ENCODE assay signal across 8 cellular contexts in genomic region chr15:65916664-65917406, GRCh38. TPM values are rescaled to one million over a fixed set of nuclear protein-coding genes. Genes with fewer than 3 reads are reported as not detected.
DNase-seq lines count a peak whose midpoint lies in the region; ATAC-seq, FAIRE-seq and TF ChIP-seq lines count a peak whose summit lies in the region.

No MANE protein-coding gene starts in this region.

- H3K27ac Mint-ChIP-seq in CD4-positive, CD25-positive, alpha-beta regulatory T cell, result peak overlapping the region in 1 of 3 donors; percentile 83

- H3K9me3 Mint-ChIP-seq in CD4-positive, CD25-positive, alpha-beta regulatory T cell, result no peaks in the 10 kb centered on the region

- in situ Hi-C loops in Panc1 (cut with HindIII; ENCODE audit: low pct_unique_long_range_greater_than_20kb, low sequenced_read_pairs), result no loop called here

- intact Hi-C loops in Panc1 (cut with micrococcal nuclease; ENCODE audit: unreplicated experiment), result no loop called here

- no peaks in the 10 kb centered on the region for H3K9me3 ChIP-seq in CD4-positive, CD25-positive, alpha-beta regulatory T cell (ENCODE audit: control insufficient read depth in 2 of 2, low read length in 2 of 2)
- H3K9me3 ChIP-seq in Panc1 (ENCODE audit: control insufficient read depth, insufficient read depth, low read depth, low read length), result no peaks in the 10 kb centered on the region

- POLR2A ChIA-PET in Panc1 (lab: Charles Lee), result no interaction called here

- BruUV-seq in Panc1 (replicated peaks; lab: Mats Ljungman, UMichigan), result no TSS peak

- peak; percentile 48; the same call in 1 of the 2 replicates for TF ChIP-seq CTCF in Panc1 (IDR thresholded peaks at IDR 0.05)
- peak; percentile 65 for TF ChIP-seq CTCF in bronchial epithelial cell (IDR thresholded peaks at IDR 0.05; ENCODE audit: insufficient read depth, low read length, severe bottlenecking)

- no peaks in the 10 kb centered on the region for H3K27me3 ChIP-seq in CD4-positive, CD25-positive, alpha-beta regulatory T cell (ENCODE audit: control insufficient read depth, insufficient read depth, low read length)
- H3K27me3 ChIP-seq in Panc1 (ENCODE audit: control insufficient read depth, insufficient read depth, low read length), result no peaks in the 10 kb centered on the region
- no peaks in the 10 kb centered on the region for H3K27me3 ChIP-seq in bronchial epithelial cell (ENCODE audit: control insufficient read depth, insufficient read depth, low read length)

- H3K36me3 Mint-ChIP-seq in CD4-positive, CD25-positive, alpha-beta regulatory T cell, result peaks cover 1% of the 10 kb centered on the region

- peaks cover 0 to 11% (median 4%) of the 10 kb centered on the region in 4 donors for H3K4me1 Mint-ChIP-seq in CD4-positive, CD25-positive, alpha-beta regulatory T cell

- FAIRE-seq in bronchial epithelial cell (lab: Jason Lieb, UNC), result no peak

- DNase-seq in CD4-positive, CD25-positive, alpha-beta regulatory T cell, result no peak
- DNase-seq in Panc1 (ENCODE audit: low read depth, low spot score) (peak; percentile 13), bronchial epithelial cell (ENCODE audit: low read depth) (peak; percentile 28), kidney tubule cell (ENCODE audit: low spot score) (peak; percentile 76), activated gamma-delta T cell (lab: John Stamatoyannopoulos, UW) (no peak)
- DNase-seq in stimulated activated CD4-positive, alpha-beta T cell treated with anti-CD3 and anti-CD28 coated beads, Interleukin-4, amount 100 ng/mL, for 4 hours, result peak; percentile 10 to 14

- CTCF ChIA-PET in Panc1 (lab: Charles Lee), result interaction anchor here (0.6 to 1.5 kb wide), 3 partner anchors 12 to 108 kb away, joined by 3 to 5 read pairs (median 3); no protein-coding TSS in a partner anchor

- ATAC-seq in CD4-positive, CD25-positive, alpha-beta regulatory T cell (ENCODE audit: low read depth in 2 of 2), result peak; percentile 54 to 63
- ATAC-seq in GM18511 (IDR thresholded peaks at IDR 0.05; ENCODE audit: unreplicated experiment) (peak; percentile 67), HG02938 (IDR thresholded peaks at IDR 0.05; ENCODE audit: unreplicated experiment) (peak; percentile 52), Panc1 (peak; percentile 88)

- no peaks in the 10 kb centered on the region for H3K4me1 ChIP-seq in CD4-positive, CD25-positive, alpha-beta regulatory T cell (ENCODE audit: control insufficient read depth, insufficient read depth, low read length, poor library complexity, severe bottlenecking)
- H3K4me1 ChIP-seq in Panc1 (ENCODE audit: control insufficient read depth, insufficient read depth, low read length), result no peaks in the 10 kb centered on the region

- H3K4me3 ChIP-seq in CD4-positive, CD25-positive, alpha-beta regulatory T cell (ENCODE audit: low read depth, low read length), result no peak overlapping the region
- H3K4me3 ChIP-seq in Panc1 (ENCODE audit: low read depth in 2 of 2, low read length in 2 of 2) (no peak overlapping the region), bronchial epithelial cell (ENCODE audit: low read depth, low read length) (no peak overlapping the region)

- H3K4me3 Mint-ChIP-seq in CD4-positive, CD25-positive, alpha-beta regulatory T cell, result no peak overlapping the region

- H3K27me3 Mint-ChIP-seq in CD4-positive, CD25-positive, alpha-beta regulatory T cell, result no peaks in the 10 kb centered on the region

- H3K27ac ChIP-seq in CD4-positive, CD25-positive, alpha-beta regulatory T cell (ENCODE audit: insufficient read depth, low read length, poor library complexity, severe bottlenecking), result no peak overlapping the region
- H3K27ac ChIP-seq in Panc1 (ENCODE audit: low read length), result no peak overlapping the region

- no peaks in the 10 kb centered on the region for H3K36me3 ChIP-seq in CD4-positive, CD25-positive, alpha-beta regulatory T cell (ENCODE audit: control insufficient read depth, insufficient read depth, low read length)
- H3K36me3 ChIP-seq in Panc1 (ENCODE audit: control insufficient read depth, insufficient read depth, low read length), result no peaks in the 10 kb centered on the region
- no peaks in the 10 kb centered on the region for H3K36me3 ChIP-seq in bronchial epithelial cell (ENCODE audit: control insufficient read depth, insufficient read depth, low read length)

RNA-seq across cellular contexts. Expression of gene RAB11A, which starts 47.5 kb away (rescaled TPM):
- total RNA-seq in CD4-positive, CD25-positive, alpha-beta regulatory T cell, result 115 TPM
- 100 to 1,000 TPM; 229 to 330 (median 265) TPM for polyA plus RNA-seq in CD4-positive, CD25-positive, alpha-beta regulatory T cell
- total RNA-seq in Panc1 (2021; ENCODE audit: unreplicated experiment) (263 TPM), bronchial epithelial cell (167 and 195 TPM in 2 replicates)
- polyA plus RNA-seq in Panc1 (2012; ENCODE audit: insufficient read length), result 211 TPM

Comparison
In these comparisons a context has a peak if more than half of its experiments do, and no peak if none do; other contexts are left out.
1. DNase-seq: peak in Panc1 (single experiment), bronchial epithelial cell (single experiment), kidney tubule cell (single experiment) and stimulated activated CD4-positive, alpha-beta T cell treated with anti-CD3 and anti-CD28 coated beads, Interleukin-4, amount 100 ng/mL, for 4 hours (2 of 2); none in CD4-positive, CD25-positive, alpha-beta regulatory T cell (0 of 3) and activated gamma-delta T cell (single experiment).
2. Peak in every context shown above with its lines, with median percentiles within 50 percentile points of each other: ATAC-seq.